ENCODE assay signal across 8 cellular contexts in the genomic region with DNA sequence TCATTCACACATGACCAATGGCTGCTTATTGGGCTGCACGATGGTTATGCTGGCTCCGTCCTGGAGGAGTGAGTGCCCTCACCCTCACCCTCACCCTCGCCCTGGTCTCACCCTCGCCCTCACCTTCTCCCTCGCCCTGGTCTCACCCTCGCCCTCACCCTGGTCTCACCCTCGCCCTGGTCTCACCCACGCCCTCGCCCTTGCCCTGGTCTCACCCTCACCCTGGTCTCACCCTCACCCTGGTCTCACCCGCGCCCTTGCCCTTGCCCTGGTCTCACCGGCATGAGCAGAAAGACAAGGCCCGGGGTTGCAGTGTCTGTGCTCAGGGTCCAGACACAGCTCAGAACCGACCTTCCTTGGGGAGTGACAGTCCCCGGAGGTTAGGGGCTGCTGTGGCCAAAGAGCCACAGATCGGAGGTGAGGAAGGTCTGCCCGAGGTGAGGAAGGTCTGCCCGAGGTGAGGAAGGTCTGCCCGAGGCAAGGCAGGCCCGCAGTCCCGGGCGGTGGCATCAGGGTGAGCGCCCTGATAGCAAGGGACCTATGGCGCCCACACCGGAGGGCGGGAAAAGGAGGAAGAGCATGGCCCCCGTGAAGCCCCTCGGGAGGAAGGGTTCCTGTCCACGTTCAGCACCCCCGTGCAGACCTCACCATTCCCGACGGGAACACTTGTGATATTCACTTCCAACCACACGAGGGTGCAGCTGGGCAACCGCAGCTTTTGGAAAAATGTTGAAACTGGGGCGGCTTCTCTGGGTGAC.
A peak's percentile ranks its signal among the peaks of the same experiment; 100 is the strongest.
DNase-seq lines count a peak whose midpoint lies in the region; ATAC-seq, FAIRE-seq and TF ChIP-seq lines count a peak whose summit lies in the region.

No MANE protein-coding gene starts in this region.

- BruUV-seq in K562 (replicated peaks; lab: Mats Ljungman, UMichigan): no TSS peak

- no peaks in the 10 kb centered on the region; the same call in 1 of the 2 replicates for H4K20me1 ChIP-seq in K562 (replicated peaks; ENCODE audit: control insufficient read depth, insufficient read depth, low read length)

- no peaks in the 10 kb centered on the region for H3K79me2 ChIP-seq in K562 (ENCODE audit: control insufficient read depth, insufficient read depth, low read length)

- H3K9ac ChIP-seq in K562 (ENCODE audit: insufficient read depth in 1 of 2, low read depth in 2 of 2, low read length in 2 of 2): no peak overlapping the region

- DNase-seq in HK-2 (ENCODE audit: unreplicated experiment) (peak; percentile 6), K562 (ENCODE audit: extremely low read depth in 1 of 4, low spot score in 3 of 4) (peak; percentile 40 to 47 (median 42)), iPS-NIHi11 (ENCODE audit: low spot score) (peak; percentile 81), suprapubic skin (ENCODE audit: low spot score in 2 of 2) (no peak), Kasumi-1 (lab: John Stamatoyannopoulos, UW) (no peak), T-helper 1 cell (no peak)

- TF ChIP-seq EP300 in K562 (IDR thresholded peaks at IDR 0.05; ENCODE audit: low read length) (no peak), suprapubic skin (IDR thresholded peaks at IDR 0.05) (no peak)

- no peaks in the 10 kb centered on the region for H3K9me1 ChIP-seq in K562 (ENCODE audit: control insufficient read depth, insufficient read depth, low read length)

- TF ChIP-seq POLR2A in K562 (conservative IDR thresholded peaks at IDR 0.05) (no peak), suprapubic skin (IDR thresholded peaks at IDR 0.05) (no peak), GM18505 (IDR thresholded peaks at IDR 0.05; ENCODE audit: borderline replicate concordance, extremely low read depth, insufficient read depth, insufficient read length) (no peak)

- in situ Hi-C loops in K562 (cut with MboI): no loop called here

- peaks cover 5 to 53% of the 10 kb centered on the region in 2 experiments; a peak in 4 of 5 replicates for H3K27me3 ChIP-seq in K562 (ENCODE audit: control insufficient read depth in 2 of 2, insufficient read depth in 2 of 2, low read length in 2 of 2)
- H3K27me3 ChIP-seq in suprapubic skin: no peaks in the 10 kb centered on the region

- POLR2A ChIA-PET in K562 (lab: Yijun Ruan, JAX): interaction anchor here (0.5 to 0.7 kb wide), 3 partner anchors 29 to 345 kb away, joined by 3 to 4 read pairs (median 4); no protein-coding TSS in a partner anchor

- H3K9me3 ChIP-seq in K562 (replicated peaks; ENCODE audit: control insufficient read depth, insufficient read depth, low read depth, low read length) (no peaks in the 10 kb centered on the region), suprapubic skin (no peaks in the 10 kb centered on the region)

- TF ChIP-seq CTCF in 22Rv1 (IDR thresholded peaks at IDR 0.05) (peak; percentile 72), K562 (IDR thresholded peaks at IDR 0.05 in 2 of 3, conservative IDR thresholded peaks at IDR 0.05 in 1 of 3; ENCODE audit: insufficient read depth in 2 of 3, low read depth in 1 of 3, low read length in 3 of 3) (peak; percentile 50 to 66 (median 61)), suprapubic skin (IDR thresholded peaks at IDR 0.05) (peak; percentile 60 to 71)

- H2AFZ ChIP-seq in K562 (ENCODE audit: low read depth, low read length): no peak overlapping the region

- H3K4me2 ChIP-seq in K562 (ENCODE audit: insufficient read depth, low read length): no peak overlapping the region; the same call in 1 of the 2 replicates

- WGBS in K562 (ENCODE audit: insufficient coverage, low coverage, missing lambda C conversion rate): 3% methylated on average over 17 of the region's 35 CpGs
- WGBS in suprapubic skin: 68% methylated on average over 32 of the region's 35 CpGs

- FAIRE-seq in K562 (lab: Jason Lieb, UNC): peak; percentile 51

- TF ChIP-seq RAD21 in K562 (CRISPR knock-in tag; conservative IDR thresholded peaks at IDR 0.05 in 1 of 2, IDR thresholded peaks at IDR 0.05 in 1 of 2): peak; percentile 44 to 67

- no peaks in the 10 kb centered on the region for H3K36me3 ChIP-seq in K562 (ENCODE audit: control insufficient read depth, insufficient read depth, low read length)
- H3K36me3 ChIP-seq in suprapubic skin: no peaks in the 10 kb centered on the region

- H3K27ac ChIP-seq in 22Rv1: no peak overlapping the region
- no peak overlapping the region for H3K27ac ChIP-seq in K562 (ENCODE audit: extremely low read depth, low read depth, low read length)
- no peak overlapping the region for H3K27ac ChIP-seq in suprapubic skin

- H3K4me3 ChIP-seq in K562: no peak overlapping the region
- H3K4me3 ChIP-seq in suprapubic skin: no peak overlapping the region

- H3K4me1 ChIP-seq in K562 (replicated peaks in 1 of 2; ENCODE audit: control insufficient read depth in 2 of 2, insufficient read depth in 2 of 2, low read length in 2 of 2) (peaks cover 0 to 6% of the 10 kb centered on the region in 2 experiments; a peak in 1 of 5 replicates), suprapubic skin (peaks cover 7% of the 10 kb centered on the region)

- CTCF ChIA-PET in K562 (lab: Yijun Ruan, JAX; ENCODE audit: low intra/inter-chr PET ratio): interaction anchor here (0.8 to 1.5 kb wide), 2 partner anchors 92 to 338 kb away, joined by 5 read pairs; no protein-coding TSS in a partner anchor

- intact Hi-C loops in K562 (cut with micrococcal nuclease): no loop called here

- ATAC-seq in K562 (peak; percentile 88), GM18505 (IDR thresholded peaks at IDR 0.05; ENCODE audit: unreplicated experiment) (no peak)

TF ChIP-seq in K562, 482 proteins besides CTCF, POLR2A, EP300 and RAD21:
- TF ChIP-seq, protein P1, sequence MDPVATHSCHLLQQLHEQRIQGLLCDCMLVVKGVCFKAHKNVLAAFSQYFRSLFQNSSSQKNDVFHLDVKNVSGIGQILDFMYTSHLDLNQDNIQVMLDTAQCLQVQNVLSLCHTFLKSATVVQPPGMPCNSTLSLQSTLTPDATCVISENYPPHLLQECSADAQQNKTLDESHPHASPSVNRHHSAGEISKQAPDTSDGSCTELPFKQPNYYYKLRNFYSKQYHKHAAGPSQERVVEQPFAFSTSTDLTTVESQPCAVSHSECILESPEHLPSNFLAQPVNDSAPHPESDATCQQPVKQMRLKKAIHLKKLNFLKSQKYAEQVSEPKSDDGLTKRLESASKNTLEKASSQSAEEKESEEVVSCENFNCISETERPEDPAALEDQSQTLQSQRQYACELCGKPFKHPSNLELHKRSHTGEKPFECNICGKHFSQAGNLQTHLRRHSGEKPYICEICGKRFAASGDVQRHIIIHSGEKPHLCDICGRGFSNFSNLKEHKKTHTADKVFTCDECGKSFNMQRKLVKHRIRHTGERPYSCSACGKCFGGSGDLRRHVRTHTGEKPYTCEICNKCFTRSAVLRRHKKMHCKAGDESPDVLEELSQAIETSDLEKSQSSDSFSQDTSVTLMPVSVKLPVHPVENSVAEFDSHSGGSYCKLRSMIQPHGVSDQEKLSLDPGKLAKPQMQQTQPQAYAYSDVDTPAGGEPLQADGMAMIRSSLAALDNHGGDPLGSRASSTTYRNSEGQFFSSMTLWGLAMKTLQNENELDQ (CRISPR knock-in tag; IDR thresholded peaks at IDR 0.05; ENCODE audit: borderline replicate concordance): no peak
- TF ChIP-seq, protein P2, sequence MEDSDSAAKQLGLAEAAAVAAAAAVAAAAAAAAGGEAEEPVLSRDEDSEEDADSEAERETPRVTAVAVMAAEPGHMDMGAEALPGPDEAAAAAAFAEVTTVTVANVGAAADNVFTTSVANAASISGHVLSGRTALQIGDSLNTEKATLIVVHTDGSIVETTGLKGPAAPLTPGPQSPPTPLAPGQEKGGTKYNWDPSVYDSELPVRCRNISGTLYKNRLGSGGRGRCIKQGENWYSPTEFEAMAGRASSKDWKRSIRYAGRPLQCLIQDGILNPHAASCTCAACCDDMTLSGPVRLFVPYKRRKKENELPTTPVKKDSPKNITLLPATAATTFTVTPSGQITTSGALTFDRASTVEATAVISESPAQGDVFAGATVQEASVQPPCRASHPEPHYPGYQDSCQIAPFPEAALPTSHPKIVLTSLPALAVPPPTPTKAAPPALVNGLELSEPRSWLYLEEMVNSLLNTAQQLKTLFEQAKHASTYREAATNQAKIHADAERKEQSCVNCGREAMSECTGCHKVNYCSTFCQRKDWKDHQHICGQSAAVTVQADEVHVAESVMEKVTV (CRISPR knock-in tag; IDR thresholded peaks at IDR 0.05): 0 out of 2 replicates have a peak, but pooled peaks have one; percentile 29
- TF ChIP-seq HCFC1 (IDR thresholded peaks at IDR 0.05; ENCODE audit: low read depth, low read length) (no peak), SMC3 (conservative IDR thresholded peaks at IDR 0.05; ENCODE audit: insufficient read depth, low read depth, low read length) (peak; percentile 57; the same call in 1 of the 2 replicates), CEBPB (tag; IDR thresholded peaks at IDR 0.05) (peak; percentile 41)
TF ChIP-seq in K562: peak in this region for 3.

Comparison
In these comparisons a context has a peak if more than half of its experiments do, and no peak if none do; other contexts are left out.
1. DNase-seq: peak in HK-2 (single experiment), K562 (4 of 4) and iPS-NIHi11 (single experiment); none in suprapubic skin (0 of 2), Kasumi-1 (0 of 2) and T-helper 1 cell (0 of 5).
2. Peak in every context shown above with its lines, with median percentiles within 50 percentile points of each other: CTCF ChIP-seq.